10 cellular contexts compared by ENCODE assay signal in the genomic region with DNA sequence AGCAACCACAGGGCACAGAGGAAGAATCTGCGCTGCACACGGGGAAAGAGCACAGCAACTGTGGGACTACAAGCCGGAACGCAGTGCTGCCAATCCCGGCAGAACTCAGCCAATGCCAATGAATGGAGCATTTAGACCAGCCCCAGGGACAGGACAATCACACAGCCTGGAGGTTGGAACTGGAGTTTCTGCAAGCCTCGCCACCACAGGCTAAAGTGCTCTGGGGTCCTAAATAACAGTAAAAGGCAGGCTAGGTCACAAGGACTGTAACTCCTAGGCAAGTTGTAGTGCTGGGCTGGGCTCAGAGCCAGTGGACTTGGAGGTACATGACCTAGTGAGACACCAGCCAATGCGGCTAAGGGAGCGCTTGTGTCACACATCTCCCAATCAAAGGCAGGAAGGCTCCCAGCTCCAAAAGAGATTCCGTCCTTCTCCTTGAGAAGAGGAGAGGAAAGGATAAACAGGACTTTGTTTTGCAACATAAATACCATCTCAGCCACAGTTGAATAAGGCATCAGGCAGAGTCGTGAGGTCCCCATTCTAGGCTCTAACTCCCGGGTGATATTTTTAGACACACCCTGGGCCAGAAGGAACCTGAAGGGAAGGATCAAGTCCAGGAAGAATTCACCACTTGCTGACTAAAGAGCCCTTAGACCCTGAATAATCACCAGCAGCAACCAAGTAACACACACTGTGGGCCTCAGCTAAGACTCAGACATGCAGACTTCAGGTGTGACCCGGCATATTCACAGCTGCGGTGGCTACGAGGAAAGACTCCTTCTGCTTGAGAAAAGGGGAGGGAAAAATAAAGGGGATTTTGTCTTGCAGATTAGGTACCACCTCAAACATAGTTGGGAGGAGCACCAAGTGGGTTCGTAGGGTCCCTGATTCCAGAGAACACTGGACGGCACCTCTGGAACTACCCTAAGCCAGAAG.
DNase-seq lines count a peak whose midpoint lies in the region; ATAC-seq and TF ChIP-seq lines count a peak whose summit lies in the region.
"Had no signal": no experiment of that assay in that cellular context is flagged by ENCODE, and none has a peak within 500 bp of the region (broad histone marks: within the 10 kb centered on the region; RNA-seq: fewer than 3 reads in every experiment).

No MANE protein-coding gene starts in this region.

- H3K9me3 Mint-ChIP-seq in mesothelial cell of epicardium, result peaks cover 18% of the 10 kb centered on the region

- DNase-seq in T-helper 17 cell, result no peak
- peak; percentile 48 for DNase-seq in ecto neural progenitor cell (ENCODE audit: low spot score)
- DNase-seq in iris pigment epithelial cell (ENCODE audit: low read depth), result peak; percentile 18
- DNase-seq in mesothelial cell of epicardium (ENCODE audit: low spot score in 2 of 2, unreplicated experiment in 2 of 2), result no peak
- DNase-seq in middle frontal gyrus (ENCODE audit: extremely low spot score, low spot score), result no peak
- DNase-seq: stimulated activated CD4-positive, alpha-beta T cell treated with anti-CD3 and anti-CD28 coated beads, Interleukin-2, amount 100 ng/mL, for 24 hours; stimulated activated naive B cell treated with anti-CD40 and anti-IgM and Interleukin-4, amounts not matched to agents 10 μg/mL and 1 μg/mL and 100 μg/mL, for 72 hours had no signal

- H3K27me3 Mint-ChIP-seq in T-helper 17 cell, result no peaks in the 10 kb centered on the region
- no peaks in the 10 kb centered on the region for H3K27me3 Mint-ChIP-seq in mesothelial cell of epicardium (ENCODE audit: low read depth)
- H3K27me3 Mint-ChIP-seq: stimulated activated naive B cell treated with anti-CD40 and anti-IgM and Interleukin-4, amounts not matched to agents 10 μg/mL and 1 μg/mL and 100 μg/mL, for 72 hours had no signal

- H3K4me1 ChIP-seq in skeletal muscle tissue (ENCODE audit: control insufficient read depth in 3 of 3, insufficient read depth in 3 of 3, low read length in 3 of 3), result peaks cover 14 to 27% (median 16%) of the 10 kb centered on the region in 3 donors

- H3K36me3 Mint-ChIP-seq in T-helper 17 cell (ENCODE audit: low read depth) (peaks cover 4% of the 10 kb centered on the region), mesothelial cell of epicardium (peaks cover 22% of the 10 kb centered on the region)

- no peak overlapping the region for H3K27ac ChIP-seq in skeletal muscle tissue (ENCODE audit: low read depth, low read length)

- H3K9ac ChIP-seq in skeletal muscle tissue (ENCODE audit: low read depth in 1 of 3, low read length in 3 of 3), result peak overlapping the region in 1 of 3 donors; percentile 27

- H3K4me3 ChIP-seq in skeletal muscle tissue (ENCODE audit: low read length in 3 of 3), result peak overlapping the region; percentile 34 to 42 (median 37)

- H3K4me1 Mint-ChIP-seq in T-helper 17 cell (peaks cover 31% of the 10 kb centered on the region), mesothelial cell of epicardium (peaks cover 7% of the 10 kb centered on the region)

- H3K27me3 ChIP-seq in skeletal muscle tissue (ENCODE audit: control insufficient read depth in 3 of 3, insufficient read depth in 3 of 3, low read length in 3 of 3), result no peaks in the 10 kb centered on the region

- H3K27ac Mint-ChIP-seq in T-helper 17 cell (peak overlapping the region; percentile 32), mesothelial cell of epicardium (no peak overlapping the region)

- no peak for TF ChIP-seq CTCF in mesothelial cell of epicardium (IDR thresholded peaks at IDR 0.05; ENCODE audit: unreplicated experiment)

- ATAC-seq in T-helper 17 cell, result no peak
- ATAC-seq in HG02840 (IDR thresholded peaks at IDR 0.05; ENCODE audit: low FRiP score, unreplicated experiment), result no peak
- ATAC-seq in HG03460 (IDR thresholded peaks at IDR 0.05; ENCODE audit: unreplicated experiment), result no peak
- ATAC-seq: stimulated activated naive B cell treated with anti-CD40 and anti-IgM and Interleukin-4, amounts not matched to agents 10 μg/mL and 1 μg/mL and 100 μg/mL, for 72 hours had no signal

- H3K36me3 ChIP-seq in skeletal muscle tissue (ENCODE audit: control insufficient read depth in 3 of 3, insufficient read depth in 3 of 3, low read length in 3 of 3), result no peaks in the 10 kb centered on the region

- H3K4me3 Mint-ChIP-seq in T-helper 17 cell (no peak overlapping the region), mesothelial cell of epicardium (no peak overlapping the region)
- H3K4me3 Mint-ChIP-seq: stimulated activated naive B cell treated with anti-CD40 and anti-IgM and Interleukin-4, amounts not matched to agents 10 μg/mL and 1 μg/mL and 100 μg/mL, for 72 hours had no signal

- H3K9me3 ChIP-seq in T-helper 17 cell (ENCODE audit: control insufficient read depth, low read length, poor library complexity, severe bottlenecking), result no peaks in the 10 kb centered on the region
- no peaks in the 10 kb centered on the region for H3K9me3 ChIP-seq in skeletal muscle tissue (ENCODE audit: control insufficient read depth in 3 of 3, low read length in 3 of 3)

Comparison
In these comparisons a context has a peak if more than half of its experiments do, and no peak if none do; other contexts are left out.
1. DNase-seq: peak in ecto neural progenitor cell (single experiment) and iris pigment epithelial cell (single experiment); none in T-helper 17 cell (0 of 3), mesothelial cell of epicardium (0 of 2) and middle frontal gyrus (single experiment).